Comparison of ENCODE assay signal across 26 cellular contexts in genomic region chr4:36043901-36044300, GRCh38.
"Had no signal": no experiment of that assay in that cellular context is flagged by ENCODE, and none has a peak within 500 bp of the region (broad histone marks: within the 10 kb centered on the region; RNA-seq: fewer than 3 reads in every experiment).

No MANE protein-coding gene starts in this region.

- H3K27me3 ChIP-seq: adrenal gland, brain microvascular endothelial cell, colonic mucosa, SJCRH30 had no signal

- H3K36me3 ChIP-seq: adrenal gland, brain microvascular endothelial cell, colonic mucosa, SJCRH30 had no signal

- H3K27ac ChIP-seq: adrenal gland, brain microvascular endothelial cell, colonic mucosa, SJCRH30, VCaP had no signal

- H3K4me3 ChIP-seq: adrenal gland, colonic mucosa, SJCRH30 had no signal

- H3K9me3 ChIP-seq: adrenal gland, colonic mucosa, SJCRH30, SK-N-SH had no signal

- DNase-seq: activated CD4-positive, CD25-positive, alpha-beta regulatory T cell; activated CD8-positive, alpha-beta memory T cell treated with anti-CD3 and anti-CD28 coated beads, Interleukin-2, amount 50 U/mL, for 4 hours; activated CD8-positive, alpha-beta T cell treated with anti-CD3 and anti-CD28 coated beads for 36 hours; activated gamma-delta T cell treated with Interleukin-2 at 50 U/mL for 16 hours; activated naive CD4-positive, alpha-beta T cell treated with anti-CD3 and anti-CD28 coated beads, Interleukin-2, amount 10 ng/mL, durations not matched to agents 7 days and 5 days; activated naive CD8-positive, alpha-beta T cell treated with anti-CD3 and anti-CD28 coated beads for 36 hours; activated T-cell treated with anti-CD3 and anti-CD28 coated beads, Interleukin-2, amount 50 U/mL, for 72 hours; adrenal gland; aorta; brain microvascular endothelial cell; cerebellar nuclear complex; colonic mucosa; Kasumi-1; NCI-H1092; NCI-H1417; NCI-H1694; NCI-H2029 treated with DMSO at 0.1 percent for 48 hours; NCI-H345; NCI-H510A; NCI-H526 treated with DMSO at 0.1 percent for 48 hours; NCI-H82; RPMI8226; SJCRH30; SK-N-SH; T-helper 1 cell had no signal

- H3K4me1 ChIP-seq: adrenal gland, colonic mucosa, SJCRH30 had no signal

- H3K9me2 ChIP-seq: SK-N-SH had no signal

- H3K4me2 ChIP-seq: SK-N-SH had no signal
